Comparison of ENCODE assay signal across 17 cellular contexts in the genomic region with DNA sequence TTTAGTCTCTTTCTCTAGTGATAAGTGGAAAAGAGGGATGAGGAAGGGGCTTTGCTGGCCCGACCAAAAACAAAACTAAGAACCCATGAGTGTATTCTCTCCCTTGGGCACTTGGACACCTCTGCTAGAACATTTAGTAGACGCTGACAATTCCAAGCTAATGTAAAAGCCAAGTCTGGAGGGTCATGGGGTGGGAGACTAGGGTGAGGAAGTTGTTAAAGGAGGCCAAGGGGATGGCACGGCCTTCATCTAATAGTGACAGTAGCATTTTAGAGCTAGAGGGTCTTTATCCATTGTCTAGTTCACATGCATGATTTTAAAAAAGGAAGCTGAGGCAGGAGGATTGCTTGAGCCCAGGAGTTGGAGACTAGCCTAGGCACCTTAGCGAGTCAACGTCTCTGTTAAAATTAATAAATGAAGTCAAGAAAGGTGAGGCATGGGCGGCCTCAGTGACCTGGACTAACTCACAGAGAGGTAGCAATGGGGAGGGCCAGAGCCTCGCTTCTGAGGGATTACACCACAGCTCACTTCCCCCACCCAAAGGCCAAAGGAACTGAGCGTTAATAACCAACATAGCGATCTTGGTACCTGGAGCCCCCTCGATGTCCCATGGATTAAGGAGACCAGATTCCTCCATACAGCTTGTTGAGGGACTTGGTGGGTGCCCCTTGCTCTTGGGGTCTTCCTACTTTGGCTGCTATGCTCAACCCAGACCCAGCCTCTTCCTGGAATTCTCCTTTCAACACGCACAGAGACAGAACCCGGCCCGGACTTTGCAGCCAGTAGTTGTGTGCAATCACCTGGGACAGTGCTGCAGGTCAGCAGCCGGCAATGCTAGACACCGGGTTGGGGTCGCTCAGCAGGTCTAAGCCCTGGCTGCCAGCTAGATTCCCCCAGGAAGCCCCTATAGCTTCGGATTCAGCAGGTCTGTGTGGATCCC.
DNase-seq lines count a peak whose midpoint lies in the region; ATAC-seq and TF ChIP-seq lines count a peak whose summit lies in the region.
"Had no signal": no experiment of that assay in that cellular context is flagged by ENCODE, and none has a peak within 500 bp of the region (broad histone marks: within the 10 kb centered on the region; RNA-seq: fewer than 3 reads in every experiment).

No MANE protein-coding gene starts in this region.

- H3K4me3 ChIP-seq in right lobe of liver: no peak overlapping the region
- no peak overlapping the region for H3K4me3 ChIP-seq in breast epithelium
- H3K4me3 ChIP-seq: colonic mucosa, prostate gland, SJCRH30, smooth muscle cell had no signal

- H3K27me3 Mint-ChIP-seq in activated naive CD8-positive, alpha-beta T cell: no peaks in the 10 kb centered on the region
- H3K27me3 Mint-ChIP-seq in activated naive CD8-positive, alpha-beta T cell treated with anti-CD3 and anti-CD28 coated beads for 36 hours: no peaks in the 10 kb centered on the region
- H3K27me3 Mint-ChIP-seq in activated T-helper 2 cell treated with anti-CD3 and anti-CD28 coated beads, Interferon-gamma antibody, Interleukin-2, Interleukin-4, amounts not matched to agents 10 μg/mL and 5 μg/mL and 100 μg/mL, durations not matched to agents 14 hours and 24 hours and 36 hours (ENCODE audit: low read depth): no peaks in the 10 kb centered on the region

- H3K9me3 ChIP-seq in right lobe of liver (no peaks in the 10 kb centered on the region), breast epithelium (no peaks in the 10 kb centered on the region)
- H3K9me3 ChIP-seq: colonic mucosa, prostate gland, SJCRH30 had no signal

- H3K4me3 Mint-ChIP-seq in activated naive CD8-positive, alpha-beta T cell: peak overlapping the region; percentile 28
- no peak overlapping the region for H3K4me3 Mint-ChIP-seq in activated naive CD8-positive, alpha-beta T cell treated with anti-CD3 and anti-CD28 coated beads for 36 hours
- no peak overlapping the region for H3K4me3 Mint-ChIP-seq in activated T-helper 2 cell treated with anti-CD3 and anti-CD28 coated beads, Interferon-gamma antibody, Interleukin-2, Interleukin-4, amounts not matched to agents 10 μg/mL and 5 μg/mL and 100 μg/mL, durations not matched to agents 14 hours and 24 hours and 36 hours (ENCODE audit: low read depth)

- no peaks in the 10 kb centered on the region for H3K36me3 Mint-ChIP-seq in activated naive CD8-positive, alpha-beta T cell
- H3K36me3 Mint-ChIP-seq in activated naive CD8-positive, alpha-beta T cell treated with anti-CD3 and anti-CD28 coated beads for 36 hours: peaks cover 2% of the 10 kb centered on the region
- H3K36me3 Mint-ChIP-seq in activated T-helper 2 cell treated with anti-CD3 and anti-CD28 coated beads, Interferon-gamma antibody, Interleukin-2, Interleukin-4, amounts not matched to agents 10 μg/mL and 5 μg/mL and 100 μg/mL, durations not matched to agents 14 hours and 24 hours and 36 hours (ENCODE audit: low read depth): peaks cover 5% of the 10 kb centered on the region

- peak; percentile 52 to 82 (median 58) for ATAC-seq in right lobe of liver
- ATAC-seq in GM18909 (IDR thresholded peaks at IDR 0.05; ENCODE audit: poor library complexity, unreplicated experiment): no peak
- no peak for ATAC-seq in HG02642 (IDR thresholded peaks at IDR 0.05; ENCODE audit: poor library complexity, unreplicated experiment)

- H3K4me1 Mint-ChIP-seq in activated naive CD8-positive, alpha-beta T cell (ENCODE audit: low read depth): peaks cover 51% of the 10 kb centered on the region
- H3K4me1 Mint-ChIP-seq in activated naive CD8-positive, alpha-beta T cell treated with anti-CD3 and anti-CD28 coated beads for 36 hours: peaks cover 40% of the 10 kb centered on the region
- peaks cover 28% of the 10 kb centered on the region for H3K4me1 Mint-ChIP-seq in activated T-helper 2 cell treated with anti-CD3 and anti-CD28 coated beads, Interferon-gamma antibody, Interleukin-2, Interleukin-4, amounts not matched to agents 10 μg/mL and 5 μg/mL and 100 μg/mL, durations not matched to agents 14 hours and 24 hours and 36 hours (ENCODE audit: low read depth)

- H3K4me1 ChIP-seq in right lobe of liver (peaks cover 0 to 37% (median 6%) of the 10 kb centered on the region in 4 donors), breast epithelium (peaks cover 0 to under 1% of the 10 kb centered on the region in 2 donors)
- H3K4me1 ChIP-seq: colonic mucosa, prostate gland had no signal

- WGBS in right lobe of liver (ENCODE audit: insufficient coverage, low coverage, low lambda C conversion rate, missing lambda C conversion rate): 70% methylated on average over 11 of the region's 17 CpGs

- no peak for DNase-seq in activated naive CD8-positive, alpha-beta T cell treated with anti-CD3 and anti-CD28 coated beads for 36 hours
- no peak for DNase-seq in activated T-helper 2 cell treated with anti-CD3 and anti-CD28 coated beads, Interferon-gamma antibody, Interleukin-2, Interleukin-4, amounts not matched to agents 10 μg/mL and 5 μg/mL and 100 μg/mL, durations not matched to agents 14 hours and 24 hours and 36 hours (ENCODE audit: low spot score)
- DNase-seq in right lobe of liver: no peak
- DNase-seq in breast epithelium (ENCODE audit: low spot score in 2 of 2): no peak
- DNase-seq in CD1c-positive myeloid dendritic cell (ENCODE audit: extremely low spot score): no peak
- DNase-seq: GF-D8, KBM-7, NCI-H2029 treated with DMSO at 0.1 percent for 48 hours, NCI-H510A, SJCRH30 had no signal

- peak overlapping the region; percentile 24 for H3K27ac Mint-ChIP-seq in activated naive CD8-positive, alpha-beta T cell
- no peak overlapping the region for H3K27ac Mint-ChIP-seq in activated naive CD8-positive, alpha-beta T cell treated with anti-CD3 and anti-CD28 coated beads for 36 hours
- peak overlapping the region; percentile 6 for H3K27ac Mint-ChIP-seq in activated T-helper 2 cell treated with anti-CD3 and anti-CD28 coated beads, Interferon-gamma antibody, Interleukin-2, Interleukin-4, amounts not matched to agents 10 μg/mL and 5 μg/mL and 100 μg/mL, durations not matched to agents 14 hours and 24 hours and 36 hours

- TF ChIP-seq CTCF in right lobe of liver (IDR thresholded peaks at IDR 0.05) (peak in 1 of 4 donors; percentile 13), breast epithelium (IDR thresholded peaks at IDR 0.05) (no peak)

- H3K27ac ChIP-seq in right lobe of liver: peak overlapping the region in 2 of 3 donors; percentile 9 to 57
- no peak overlapping the region for H3K27ac ChIP-seq in breast epithelium
- H3K27ac ChIP-seq: colonic mucosa, prostate gland, SJCRH30 had no signal

- intact Hi-C loops in activated T-helper 2 cell treated with anti-CD3 and anti-CD28 coated beads, Interferon-gamma antibody, Interleukin-2, Interleukin-4, amounts not matched to agents 10 μg/mL and 5 μg/mL and 100 μg/mL, durations not matched to agents 14 hours and 24 hours and 36 hours (cut with micrococcal nuclease): no loop called here
- intact Hi-C loops in right lobe of liver (cut with DNase I): no loop called here
- intact Hi-C loops in breast epithelium (cut with DNase I; ENCODE audit: low total_unique reads): no loop called here

- peaks cover 0 to 13% (median 0%) of the 10 kb centered on the region in 4 donors for H3K36me3 ChIP-seq in right lobe of liver
- no peaks in the 10 kb centered on the region for H3K36me3 ChIP-seq in breast epithelium
- H3K36me3 ChIP-seq: colonic mucosa, prostate gland had no signal

- H3K9me3 Mint-ChIP-seq in activated naive CD8-positive, alpha-beta T cell (ENCODE audit: low read depth): no peaks in the 10 kb centered on the region
- H3K9me3 Mint-ChIP-seq in activated naive CD8-positive, alpha-beta T cell treated with anti-CD3 and anti-CD28 coated beads for 36 hours: no peaks in the 10 kb centered on the region
- H3K9me3 Mint-ChIP-seq in activated T-helper 2 cell treated with anti-CD3 and anti-CD28 coated beads, Interferon-gamma antibody, Interleukin-2, Interleukin-4, amounts not matched to agents 10 μg/mL and 5 μg/mL and 100 μg/mL, durations not matched to agents 14 hours and 24 hours and 36 hours: no peaks in the 10 kb centered on the region

- H3K27me3 ChIP-seq in right lobe of liver (no peaks in the 10 kb centered on the region), breast epithelium (no peaks in the 10 kb centered on the region)
- H3K27me3 ChIP-seq: colonic mucosa, foreskin keratinocyte, SJCRH30 had no signal

- TF ChIP-seq POLR2A in right lobe of liver (IDR thresholded peaks at IDR 0.05) (no peak), breast epithelium (IDR thresholded peaks at IDR 0.05) (no peak)

Comparison
In these comparisons a context has a peak if more than half of its experiments do, and no peak if none do; other contexts are left out.
1. ATAC-seq: peak in right lobe of liver (4 of 4); none in GM18909 (single experiment) and HG02642 (single experiment).
2. H3K27ac ChIP-seq: peak in right lobe of liver (2 of 3); none in breast epithelium (0 of 2).